In the genomic region with DNA sequence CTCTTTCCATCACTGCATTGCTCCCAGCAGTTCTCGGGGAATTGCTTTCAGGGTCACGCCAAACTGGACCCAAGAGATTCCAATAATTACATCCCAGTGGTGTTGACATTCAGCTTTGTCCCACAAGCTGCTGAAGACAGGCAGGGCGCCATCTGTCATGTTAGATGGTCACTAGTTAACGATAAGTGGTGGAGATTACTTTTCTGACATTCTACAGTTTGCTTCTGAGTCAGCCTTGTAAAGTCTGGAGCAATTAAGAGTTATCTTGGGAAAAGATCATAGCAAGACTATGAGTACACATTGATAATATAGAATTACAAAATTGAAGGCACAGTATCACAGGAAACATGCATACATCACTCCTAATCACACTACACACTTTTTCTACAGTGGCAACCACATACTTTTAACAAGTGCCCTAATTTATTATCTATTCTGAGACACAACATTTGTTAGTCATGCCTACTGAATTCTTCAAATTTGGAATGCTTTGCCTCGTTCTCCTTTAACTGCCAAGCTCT, we compare ENCODE assay signal across 10 cellular contexts. TPM values are rescaled to one million over a fixed set of nuclear protein-coding genes. Genes with fewer than 3 reads are reported as not detected.
DNase-seq lines count a peak whose midpoint lies in the region; ATAC-seq and TF ChIP-seq lines count a peak whose summit lies in the region.
"Had no signal": no experiment of that assay in that cellular context is flagged by ENCODE, and none has a peak within 500 bp of the region (broad histone marks: within the 10 kb centered on the region; RNA-seq: fewer than 3 reads in every experiment).

No MANE protein-coding gene starts in this region.

- WGBS in right lobe of liver (ENCODE audit: insufficient coverage, low coverage, low lambda C conversion rate, missing lambda C conversion rate), result 50% methylated on average over 5 of the region's 5 CpGs

- no peaks in the 10 kb centered on the region for H3K27me3 ChIP-seq in right lobe of liver
- H3K27me3 ChIP-seq: heart left ventricle had no signal

- DNase-seq in ELR (ENCODE audit: low read depth) (peak; percentile 72), NCI-H2227 treated with DMSO at 0.1 percent for 48 hours (lab: John Stamatoyannopoulos, UW) (peak; percentile 85), dedifferentiated amniotic fluid mesenchymal stem cell (ENCODE audit: extremely low spot score) (peak; percentile 16), progenitor cell of endocrine pancreas (ENCODE audit: low spot score, unreplicated experiment) (no peak), WTC11 (ENCODE audit: low spot score) (no peak), NCI-H510A treated with DMSO at 0.1 percent for 48 hours (lab: John Stamatoyannopoulos, UW) (no peak), right lobe of liver (no peak)
- DNase-seq in activated naive CD4-positive, alpha-beta T cell treated with Interleukin-2 at 50 U/mL for 16 hours, result no peak
- DNase-seq: heart left ventricle, NCI-H1092 treated with DMSO at 0.1 percent for 48 hours had no signal

- H3K4me3 Mint-ChIP-seq in progenitor cell of endocrine pancreas (ENCODE audit: low read depth), result no peak overlapping the region
- no peak overlapping the region for H3K4me3 Mint-ChIP-seq in WTC11

- CTCF ChIA-PET in WTC11 (lab: Charles Lee), result no interaction called here

- H3K27me3 Mint-ChIP-seq in progenitor cell of endocrine pancreas, result no peaks in the 10 kb centered on the region
- H3K27me3 Mint-ChIP-seq in WTC11 (ENCODE audit: low read depth), result no peaks in the 10 kb centered on the region

- TF ChIP-seq POLR2A in right lobe of liver (IDR thresholded peaks at IDR 0.05), result no peak

- H3K36me3 Mint-ChIP-seq in progenitor cell of endocrine pancreas (ENCODE audit: insufficient read depth) (peaks cover 39% of the 10 kb centered on the region), WTC11 (no peaks in the 10 kb centered on the region)

- H3K27ac Mint-ChIP-seq in progenitor cell of endocrine pancreas (peak overlapping the region; percentile 30), WTC11 (no peak overlapping the region)

- H3K36me3 ChIP-seq in right lobe of liver, result no peaks in the 10 kb centered on the region
- H3K36me3 ChIP-seq: heart left ventricle had no signal

- H3K4me1 Mint-ChIP-seq in progenitor cell of endocrine pancreas (ENCODE audit: low read depth) (peaks cover 30% of the 10 kb centered on the region), WTC11 (no peaks in the 10 kb centered on the region)

- H3K9me3 Mint-ChIP-seq in progenitor cell of endocrine pancreas (ENCODE audit: low read depth), result no peaks in the 10 kb centered on the region
- H3K9me3 Mint-ChIP-seq in WTC11, result no peaks in the 10 kb centered on the region

- intact Hi-C loops in right lobe of liver (cut with DNase I), result no loop called here

- no peak overlapping the region for H3K4me3 ChIP-seq in right lobe of liver
- H3K4me3 ChIP-seq: heart left ventricle had no signal

- H3K9me3 ChIP-seq in right lobe of liver, result no peaks in the 10 kb centered on the region
- H3K9me3 ChIP-seq: heart left ventricle had no signal

- H3K27ac ChIP-seq in right lobe of liver, result no peak overlapping the region
- H3K27ac ChIP-seq: heart left ventricle had no signal

- ATAC-seq in WTC11 (no peak), right lobe of liver (no peak)

- no peaks in the 10 kb centered on the region for H3K4me1 ChIP-seq in right lobe of liver

- TF ChIP-seq CTCF in progenitor cell of endocrine pancreas (IDR thresholded peaks at IDR 0.05; ENCODE audit: unreplicated experiment) (no peak), WTC11 (IDR thresholded peaks at IDR 0.05) (no peak), right lobe of liver (IDR thresholded peaks at IDR 0.05) (no peak)

- POLR2A ChIA-PET in WTC11 (lab: Charles Lee), result no interaction called here

TF ChIP-seq in WTC11, 78 proteins besides CTCF, POLR2A, EP300 and RAD21 (continues in another document):
- TF ChIP-seq, protein P1, sequence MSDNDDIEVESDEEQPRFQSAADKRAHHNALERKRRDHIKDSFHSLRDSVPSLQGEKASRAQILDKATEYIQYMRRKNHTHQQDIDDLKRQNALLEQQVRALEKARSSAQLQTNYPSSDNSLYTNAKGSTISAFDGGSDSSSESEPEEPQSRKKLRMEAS (CRISPR knock-in tag; IDR thresholded peaks at IDR 0.05), result no peak
- TF ChIP-seq TEAD1 (CRISPR knock-in tag; IDR thresholded peaks at IDR 0.05) (no peak), ZNF121 (CRISPR knock-in tag; IDR thresholded peaks at IDR 0.05) (no peak), ZNF671 (CRISPR knock-in tag; IDR thresholded peaks at IDR 0.05) (no peak), ZNF423 (CRISPR knock-in tag; IDR thresholded peaks at IDR 0.05) (no peak), SOX15 (CRISPR knock-in tag; IDR thresholded peaks at IDR 0.05) (no peak), NR2C2 (CRISPR knock-in tag; IDR thresholded peaks at IDR 0.05) (no peak), CREM (CRISPR knock-in tag; IDR thresholded peaks at IDR 0.05) (no peak), GTF2I (CRISPR knock-in tag; conservative IDR thresholded peaks at IDR 0.05) (no peak), FOXJ3 (CRISPR knock-in tag; IDR thresholded peaks at IDR 0.05; ENCODE audit: borderline replicate concordance) (no peak)
- TF ChIP-seq, protein P2, sequence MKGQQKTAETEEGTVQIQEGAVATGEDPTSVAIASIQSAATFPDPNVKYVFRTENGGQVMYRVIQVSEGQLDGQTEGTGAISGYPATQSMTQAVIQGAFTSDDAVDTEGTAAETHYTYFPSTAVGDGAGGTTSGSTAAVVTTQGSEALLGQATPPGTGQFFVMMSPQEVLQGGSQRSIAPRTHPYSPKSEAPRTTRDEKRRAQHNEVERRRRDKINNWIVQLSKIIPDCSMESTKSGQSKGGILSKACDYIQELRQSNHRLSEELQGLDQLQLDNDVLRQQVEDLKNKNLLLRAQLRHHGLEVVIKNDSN (CRISPR knock-in tag; IDR thresholded peaks at IDR 0.05), result no peak
- TF ChIP-seq, protein P3, sequence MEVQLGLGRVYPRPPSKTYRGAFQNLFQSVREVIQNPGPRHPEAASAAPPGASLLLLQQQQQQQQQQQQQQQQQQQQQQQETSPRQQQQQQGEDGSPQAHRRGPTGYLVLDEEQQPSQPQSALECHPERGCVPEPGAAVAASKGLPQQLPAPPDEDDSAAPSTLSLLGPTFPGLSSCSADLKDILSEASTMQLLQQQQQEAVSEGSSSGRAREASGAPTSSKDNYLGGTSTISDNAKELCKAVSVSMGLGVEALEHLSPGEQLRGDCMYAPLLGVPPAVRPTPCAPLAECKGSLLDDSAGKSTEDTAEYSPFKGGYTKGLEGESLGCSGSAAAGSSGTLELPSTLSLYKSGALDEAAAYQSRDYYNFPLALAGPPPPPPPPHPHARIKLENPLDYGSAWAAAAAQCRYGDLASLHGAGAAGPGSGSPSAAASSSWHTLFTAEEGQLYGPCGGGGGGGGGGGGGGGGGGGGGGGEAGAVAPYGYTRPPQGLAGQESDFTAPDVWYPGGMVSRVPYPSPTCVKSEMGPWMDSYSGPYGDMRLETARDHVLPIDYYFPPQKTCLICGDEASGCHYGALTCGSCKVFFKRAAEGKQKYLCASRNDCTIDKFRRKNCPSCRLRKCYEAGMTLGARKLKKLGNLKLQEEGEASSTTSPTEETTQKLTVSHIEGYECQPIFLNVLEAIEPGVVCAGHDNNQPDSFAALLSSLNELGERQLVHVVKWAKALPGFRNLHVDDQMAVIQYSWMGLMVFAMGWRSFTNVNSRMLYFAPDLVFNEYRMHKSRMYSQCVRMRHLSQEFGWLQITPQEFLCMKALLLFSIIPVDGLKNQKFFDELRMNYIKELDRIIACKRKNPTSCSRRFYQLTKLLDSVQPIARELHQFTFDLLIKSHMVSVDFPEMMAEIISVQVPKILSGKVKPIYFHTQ (CRISPR knock-in tag; IDR thresholded peaks at IDR 0.05), result no peak
- TF ChIP-seq, protein P4, sequence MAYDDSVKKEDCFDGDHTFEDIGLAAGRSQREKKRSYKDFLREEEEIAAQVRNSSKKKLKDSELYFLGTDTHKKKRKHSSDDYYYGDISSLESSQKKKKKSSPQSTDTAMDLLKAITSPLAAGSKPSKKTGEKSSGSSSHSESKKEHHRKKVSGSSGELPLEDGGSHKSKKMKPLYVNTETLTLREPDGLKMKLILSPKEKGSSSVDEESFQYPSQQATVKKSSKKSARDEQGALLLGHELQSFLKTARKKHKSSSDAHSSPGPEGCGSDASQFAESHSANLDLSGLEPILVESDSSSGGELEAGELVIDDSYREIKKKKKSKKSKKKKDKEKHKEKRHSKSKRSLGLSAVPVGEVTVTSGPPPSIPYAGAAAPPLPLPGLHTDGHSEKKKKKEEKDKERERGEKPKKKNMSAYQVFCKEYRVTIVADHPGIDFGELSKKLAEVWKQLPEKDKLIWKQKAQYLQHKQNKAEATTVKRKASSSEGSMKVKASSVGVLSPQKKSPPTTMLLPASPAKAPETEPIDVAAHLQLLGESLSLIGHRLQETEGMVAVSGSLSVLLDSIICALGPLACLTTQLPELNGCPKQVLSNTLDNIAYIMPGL (CRISPR knock-in tag; IDR thresholded peaks at IDR 0.05), result no peak
- TF ChIP-seq, protein P5, sequence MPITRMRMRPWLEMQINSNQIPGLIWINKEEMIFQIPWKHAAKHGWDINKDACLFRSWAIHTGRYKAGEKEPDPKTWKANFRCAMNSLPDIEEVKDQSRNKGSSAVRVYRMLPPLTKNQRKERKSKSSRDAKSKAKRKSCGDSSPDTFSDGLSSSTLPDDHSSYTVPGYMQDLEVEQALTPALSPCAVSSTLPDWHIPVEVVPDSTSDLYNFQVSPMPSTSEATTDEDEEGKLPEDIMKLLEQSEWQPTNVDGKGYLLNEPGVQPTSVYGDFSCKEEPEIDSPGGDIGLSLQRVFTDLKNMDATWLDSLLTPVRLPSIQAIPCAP (CRISPR knock-in tag; IDR thresholded peaks at IDR 0.05), result no peak
- TF ChIP-seq, protein P6, sequence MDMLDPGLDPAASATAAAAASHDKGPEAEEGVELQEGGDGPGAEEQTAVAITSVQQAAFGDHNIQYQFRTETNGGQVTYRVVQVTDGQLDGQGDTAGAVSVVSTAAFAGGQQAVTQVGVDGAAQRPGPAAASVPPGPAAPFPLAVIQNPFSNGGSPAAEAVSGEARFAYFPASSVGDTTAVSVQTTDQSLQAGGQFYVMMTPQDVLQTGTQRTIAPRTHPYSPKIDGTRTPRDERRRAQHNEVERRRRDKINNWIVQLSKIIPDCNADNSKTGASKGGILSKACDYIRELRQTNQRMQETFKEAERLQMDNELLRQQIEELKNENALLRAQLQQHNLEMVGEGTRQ (CRISPR knock-in tag; IDR thresholded peaks at IDR 0.05), result no peak
- TF ChIP-seq, protein P7, sequence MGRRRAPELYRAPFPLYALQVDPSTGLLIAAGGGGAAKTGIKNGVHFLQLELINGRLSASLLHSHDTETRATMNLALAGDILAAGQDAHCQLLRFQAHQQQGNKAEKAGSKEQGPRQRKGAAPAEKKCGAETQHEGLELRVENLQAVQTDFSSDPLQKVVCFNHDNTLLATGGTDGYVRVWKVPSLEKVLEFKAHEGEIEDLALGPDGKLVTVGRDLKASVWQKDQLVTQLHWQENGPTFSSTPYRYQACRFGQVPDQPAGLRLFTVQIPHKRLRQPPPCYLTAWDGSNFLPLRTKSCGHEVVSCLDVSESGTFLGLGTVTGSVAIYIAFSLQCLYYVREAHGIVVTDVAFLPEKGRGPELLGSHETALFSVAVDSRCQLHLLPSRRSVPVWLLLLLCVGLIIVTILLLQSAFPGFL (CRISPR knock-in tag; IDR thresholded peaks at IDR 0.05; ENCODE audit: borderline replicate concordance), result no peak

RNA-seq across cellular contexts. Expression of a gene that starts 41.9 kb away (rescaled TPM):
- total RNA-seq in progenitor cell of endocrine pancreas, result 136 and 137 TPM in 2 replicates
- total RNA-seq in WTC11 (2021), result 1.6 to 3.1 TPM (median 2.1 TPM) in 3 replicates
- 1 to 10 TPM in 1 of 6 experiments, under 1 TPM in 5; 0.23 to 1.3 (median 0.53) TPM for total RNA-seq in right lobe of liver

Comparison
In these comparisons a context has a peak if more than half of its experiments do, and no peak if none do; other contexts are left out.
1. DNase-seq: peak in ELR (single experiment), NCI-H2227 treated with DMSO at 0.1 percent for 48 hours (single experiment) and dedifferentiated amniotic fluid mesenchymal stem cell (single experiment); none in progenitor cell of endocrine pancreas (single experiment), WTC11 (single experiment), NCI-H510A treated with DMSO at 0.1 percent for 48 hours (single experiment), right lobe of liver (0 of 3) and activated naive CD4-positive, alpha-beta T cell treated with Interleukin-2 at 50 U/mL for 16 hours (single experiment).
2. RNA of a gene that starts 41.9 kb away (total RNA-seq): 136 to 137 TPM in progenitor cell of endocrine pancreas; 1.6 to 3.1 TPM in WTC11 and 0.23 to 1.3 TPM in right lobe of liver; every median in the first group is over 10 times any median in the second.